In the genomic region with DNA sequence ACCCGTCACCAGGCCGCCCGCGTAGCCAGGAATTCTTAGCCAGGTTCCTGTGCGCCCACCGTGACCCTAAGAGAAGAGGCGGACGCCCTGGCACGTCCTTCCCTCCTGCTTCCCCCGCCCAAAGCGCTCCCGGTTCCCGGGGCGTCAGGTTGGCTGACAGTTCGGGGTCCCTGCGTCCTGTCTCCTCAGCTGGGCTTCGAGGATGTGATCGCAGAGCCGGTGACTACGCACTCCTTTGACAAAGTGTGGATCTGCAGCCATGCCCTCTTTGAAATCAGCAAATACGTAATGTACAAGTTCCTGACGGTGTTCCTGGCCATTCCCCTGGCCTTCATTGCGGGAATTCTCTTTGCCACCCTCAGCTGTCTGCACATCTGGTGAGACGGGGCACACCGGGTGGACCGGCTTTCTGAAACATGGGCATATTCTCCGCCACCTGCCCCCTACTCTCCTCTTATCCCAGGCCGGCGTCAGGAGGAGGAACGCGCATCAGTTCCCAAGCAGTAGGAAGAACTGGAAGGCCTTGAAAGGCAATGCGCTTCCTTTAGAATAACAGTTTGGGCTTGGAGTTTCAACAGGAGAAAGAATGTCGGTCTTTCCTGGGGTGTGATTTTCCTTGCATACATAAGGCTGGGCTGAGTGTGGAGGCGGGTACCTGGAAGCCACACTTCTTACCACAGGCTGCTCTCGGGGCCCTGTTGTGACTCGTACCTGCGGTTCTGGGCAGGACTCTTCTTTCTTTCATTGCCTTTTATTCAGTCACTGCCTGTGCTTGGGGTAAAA, we compare ENCODE assay signal across 9 cellular contexts. TPM values are rescaled to one million over a fixed set of nuclear protein-coding genes. Genes with fewer than 3 reads are reported as not detected.
DNase-seq lines count a peak whose midpoint lies in the region; ATAC-seq and TF ChIP-seq lines count a peak whose summit lies in the region.
"Had no signal": no experiment of that assay in that cellular context is flagged by ENCODE, and none has a peak within 500 bp of the region (broad histone marks: within the 10 kb centered on the region; RNA-seq: fewer than 3 reads in every experiment).

No MANE protein-coding gene starts in this region.

- peaks cover 0 to 5% (median 0%) of the 10 kb centered on the region in 12 donors for H3K9me3 ChIP-seq in heart left ventricle
- H3K9me3 ChIP-seq: neutrophil had no signal

- peak overlapping the region in 1 of 3 donors; percentile 11 for H3K27ac Mint-ChIP-seq in IgD-negative memory B cell
- H3K27ac Mint-ChIP-seq in progenitor cell of endocrine pancreas, result peak overlapping the region; percentile 68

- peaks cover 29% of the 10 kb centered on the region for H3K27me3 Mint-ChIP-seq in IgD-negative memory B cell
- peaks cover 15% of the 10 kb centered on the region for H3K27me3 Mint-ChIP-seq in progenitor cell of endocrine pancreas

- peak; percentile 60 for DNase-seq in A172 (ENCODE audit: low spot score)
- peak; percentile 35 for DNase-seq in activated naive CD4-positive, alpha-beta T cell treated with anti-CD3 and anti-CD28 coated beads, Interleukin-2, amount 50 U/mL, for 16 hours
- peak; percentile 45 to 73 (median 51) for DNase-seq in heart left ventricle
- DNase-seq in progenitor cell of endocrine pancreas (ENCODE audit: low spot score, unreplicated experiment), result no peak
- DNase-seq in COLO829 (ENCODE audit: low spot score), result no peak
- DNase-seq in NCI-H1105 (lab: John Stamatoyannopoulos, UW), result no peak

- H3K9me3 Mint-ChIP-seq in IgD-negative memory B cell, result no peaks in the 10 kb centered on the region
- H3K9me3 Mint-ChIP-seq in progenitor cell of endocrine pancreas (ENCODE audit: low read depth), result peaks cover 3% of the 10 kb centered on the region

- peaks cover 0 to 12% (median under 1%) of the 10 kb centered on the region in 9 donors for H3K36me3 ChIP-seq in heart left ventricle
- H3K36me3 ChIP-seq: neutrophil had no signal

- TF ChIP-seq CTCF in heart left ventricle (IDR thresholded peaks at IDR 0.05) (no peak), progenitor cell of endocrine pancreas (IDR thresholded peaks at IDR 0.05; ENCODE audit: unreplicated experiment) (no peak)

- peak overlapping the region; percentile 75 to 95 (median 89) for H3K4me3 ChIP-seq in heart left ventricle

- H3K27ac ChIP-seq in heart left ventricle, result peak overlapping the region; percentile 95 to 99 (median 98)
- H3K27ac ChIP-seq: neutrophil had no signal

- intact Hi-C loops in heart left ventricle (cut with DNase I), result loop anchor here in 6 of 10 donors (1.0 to 5.0 kb wide), 6 partner anchors 24 to 233 kb away; a partner anchor contains a TSS

- 0 to 3% (median 2%) methylated on average over 19 to 37 of the region's 37 CpGs for WGBS in heart left ventricle, 4 donors

- ATAC-seq in GM19395 (IDR thresholded peaks at IDR 0.05; ENCODE audit: unreplicated experiment) (peak; percentile 60), heart left ventricle (peak; percentile 22 to 61 (median 44))

- TF ChIP-seq POLR2A in heart left ventricle (IDR thresholded peaks at IDR 0.05), result no peak

- H3K36me3 Mint-ChIP-seq in IgD-negative memory B cell, result no peaks in the 10 kb centered on the region
- H3K36me3 Mint-ChIP-seq in progenitor cell of endocrine pancreas (ENCODE audit: insufficient read depth), result peaks cover under 1% of the 10 kb centered on the region

- H3K4me1 ChIP-seq in heart left ventricle, result peaks cover 0 to 47% (median 31%) of the 10 kb centered on the region in 12 donors

- H3K4me3 Mint-ChIP-seq in IgD-negative memory B cell (peak overlapping the region; percentile 55 to 94 (median 84)), progenitor cell of endocrine pancreas (ENCODE audit: low read depth) (peak overlapping the region; percentile 82)

- H3K27me3 ChIP-seq in heart left ventricle, result peaks cover 0 to 17% (median 0%) of the 10 kb centered on the region in 9 donors

- H3K4me1 Mint-ChIP-seq in IgD-negative memory B cell, result peaks cover 9 to 13% (median 9%) of the 10 kb centered on the region in 3 donors
- H3K4me1 Mint-ChIP-seq in progenitor cell of endocrine pancreas (ENCODE audit: low read depth), result peaks cover 21% of the 10 kb centered on the region

RNA-seq across cellular contexts. Expression of a gene that starts 0.7 kb away (rescaled TPM):
- 139 and 158 TPM in 2 replicates for total RNA-seq in A172 (2014; rRNA removed; shearing (Covaris generic))
- polyA plus RNA-seq in IgD-negative memory B cell (not detected), heart left ventricle (100 to 1,000 TPM in 1 of 2 donors, 10 to 100 TPM in 1; 66.3 to 236 TPM)
- total RNA-seq in heart left ventricle (100 to 1,000 TPM; 189 to 345 (median 237) TPM), progenitor cell of endocrine pancreas (9.4 and 9.9 TPM in 2 replicates)

RNA-seq across cellular contexts. Expression of a gene that starts 24.6 kb away (rescaled TPM):
- total RNA-seq in A172 (2014; rRNA removed; shearing (Covaris generic)), result 177 and 219 TPM in 2 replicates
- polyA plus RNA-seq in IgD-negative memory B cell, result 2.3 TPM
- 100 to 1,000 TPM; 216 to 408 (median 281) TPM for total RNA-seq in heart left ventricle
- 100 to 1,000 TPM; 125 to 297 TPM for polyA plus RNA-seq in heart left ventricle
- 0.84 TPM in 2 replicates for total RNA-seq in progenitor cell of endocrine pancreas

Comparison
In these comparisons a context has a peak if more than half of its experiments do, and no peak if none do; other contexts are left out.
1. DNase-seq: peak in A172 (single experiment), activated naive CD4-positive, alpha-beta T cell treated with anti-CD3 and anti-CD28 coated beads, Interleukin-2, amount 50 U/mL, for 16 hours (single experiment) and heart left ventricle (5 of 5); none in progenitor cell of endocrine pancreas (single experiment), COLO829 (single experiment) and NCI-H1105 (single experiment).
2. RNA of a gene that starts 0.7 kb away (total RNA-seq): 189 to 345 TPM in heart left ventricle and 139 to 158 TPM in A172; 9.4 to 9.9 TPM in progenitor cell of endocrine pancreas; every median in the first group is over 10 times any median in the second.
3. RNA of a gene that starts 24.6 kb away (total RNA-seq): 216 to 408 TPM in heart left ventricle and 177 to 219 TPM in A172; 0.84 TPM in progenitor cell of endocrine pancreas; every median in the first group is over 10 times any median in the second.